Comparison of ENCODE assay signal across 20 cellular contexts in the genomic region with DNA sequence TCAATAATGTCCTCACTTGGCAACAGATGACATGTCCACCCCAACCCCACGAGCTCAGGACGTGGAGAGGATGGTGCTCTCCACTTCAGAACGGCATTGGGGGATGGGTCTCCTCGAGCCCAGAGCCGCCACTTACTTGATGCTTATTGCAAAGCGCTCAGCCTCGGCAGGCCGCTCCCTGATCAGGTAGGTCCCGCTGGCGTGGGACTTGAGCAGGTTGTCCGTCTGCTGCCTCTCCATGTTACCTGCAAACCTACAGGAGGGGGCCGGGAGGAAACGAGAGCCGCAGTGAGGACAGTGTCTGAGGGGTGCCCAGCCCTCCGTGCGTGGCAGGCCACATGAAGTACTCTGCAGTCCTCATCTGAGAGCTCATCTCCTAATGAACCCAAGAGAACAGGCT. TPM values are rescaled to one million over a fixed set of nuclear protein-coding genes. Genes with fewer than 3 reads are reported as not detected.
DNase-seq lines count a peak whose midpoint lies in the region; ATAC-seq, FAIRE-seq and TF ChIP-seq lines count a peak whose summit lies in the region.
"Had no signal": no experiment of that assay in that cellular context is flagged by ENCODE, and none has a peak within 500 bp of the region (broad histone marks: within the 10 kb centered on the region; RNA-seq: fewer than 3 reads in every experiment).

No MANE protein-coding gene starts in this region.

- H3K4me3 ChIP-seq in right cardiac atrium (ENCODE audit: low read length) (no peak overlapping the region), osteoblast (ENCODE audit: insufficient read depth, low read length) (no peak overlapping the region)
- H3K4me3 ChIP-seq: A549; BLaER1 treated with 17β-estradiol and CSF1 and Interleukin-3, amounts not matched to agents 10 nM and 100 nM; GM23338 had no signal

- H3K9me3 ChIP-seq in right cardiac atrium (ENCODE audit: control insufficient read depth, low read length), result no peaks in the 10 kb centered on the region
- H3K9me3 ChIP-seq in osteoblast (ENCODE audit: low read depth, low read length), result no peaks in the 10 kb centered on the region

- ATAC-seq in Right ventricle myocardium superior (ENCODE audit: poor library complexity), result no peak
- ATAC-seq in left cardiac atrium, result no peak
- ATAC-seq in right cardiac atrium, result no peak
- ATAC-seq in GM19397 (IDR thresholded peaks at IDR 0.05; ENCODE audit: unreplicated experiment), result no peak
- ATAC-seq: A549, GM23338 had no signal

- no peaks in the 10 kb centered on the region for H4K20me1 ChIP-seq in osteoblast (ENCODE audit: insufficient read depth, low read length)

- H3K4me2 ChIP-seq in osteoblast (ENCODE audit: insufficient read depth, low read length), result no peak overlapping the region
- H3K4me2 ChIP-seq: A549; BLaER1 treated with 17β-estradiol and CSF1 and Interleukin-3, amounts not matched to agents 10 nM and 100 nM; GM23338 had no signal

- no peak for TF ChIP-seq CTCF in osteoblast (IDR thresholded peaks at IDR 0.05; ENCODE audit: extremely low read depth, low read depth, low read length)

- H3K27ac ChIP-seq in right cardiac atrium (ENCODE audit: low read length) (no peak overlapping the region), osteoblast (ENCODE audit: low read depth, low read length) (no peak overlapping the region)
- H3K27ac ChIP-seq: A549; BLaER1 treated with 17β-estradiol and CSF1 and Interleukin-3, amounts not matched to agents 10 nM and 100 nM had no signal

- H3K27me3 ChIP-seq in right cardiac atrium (ENCODE audit: control insufficient read depth, insufficient read depth) (no peaks in the 10 kb centered on the region), osteoblast (ENCODE audit: insufficient read depth, low read length) (no peaks in the 10 kb centered on the region)
- H3K27me3 ChIP-seq: BLaER1 treated with 17β-estradiol and CSF1 and Interleukin-3, amounts not matched to agents 10 nM and 100 nM had no signal

- DNase-seq in Right ventricle myocardium superior, result peak; percentile 42
- DNase-seq in left cardiac atrium, result no peak
- DNase-seq in right cardiac atrium, result peak; percentile 10 to 42 (median 41)
- peak; percentile 77 for DNase-seq in osteoblast (ENCODE audit: insufficient read length, low spot score, missing footprints)
- DNase-seq in dedifferentiated amniotic fluid mesenchymal stem cell (ENCODE audit: extremely low spot score), result no peak
- DNase-seq in GM19239 (ENCODE audit: insufficient read length, low spot score), result no peak
- DNase-seq: CD8-positive, alpha-beta memory T cell; GF-D8; KG1; NCI-H1436; NCI-H2029; NCI-H2171 treated with DMSO at 0.1 percent for 48 hours; NCI-H446 treated with DMSO at 0.1 percent for 48 hours; RPMI8226 had no signal

- no peak for FAIRE-seq in GM19239 (lab: Jason Lieb, UNC)
- FAIRE-seq: A549, GM12891, GM18507 had no signal

- peaks cover 39% of the 10 kb centered on the region for H3K36me3 ChIP-seq in osteoblast (ENCODE audit: insufficient read depth, low read length)

- intact Hi-C loops in Right ventricle myocardium superior (cut with DNase I), result no loop called here
- intact Hi-C loops in left cardiac atrium (cut with DNase I), result no loop called here
- intact Hi-C loops in right cardiac atrium (cut with DNase I), result no loop called here

- WGBS in right cardiac atrium, result 98% methylated on average over 16 of the region's 16 CpGs

- H3K4me1 ChIP-seq in right cardiac atrium (ENCODE audit: control insufficient read depth, insufficient read depth, low read length) (no peaks in the 10 kb centered on the region), osteoblast (ENCODE audit: insufficient read depth, low read length) (no peaks in the 10 kb centered on the region)
- H3K4me1 ChIP-seq: A549 had no signal

- no peaks in the 10 kb centered on the region for H3K79me2 ChIP-seq in osteoblast (ENCODE audit: insufficient read depth, low read length)

- no peak overlapping the region for H2AFZ ChIP-seq in osteoblast (ENCODE audit: low read length)
- H2AFZ ChIP-seq: GM23338 had no signal

RNA-seq across cellular contexts. Expression of a gene that starts 36.6 kb away (rescaled TPM):
- total RNA-seq in Right ventricle myocardium superior, result 0.94 TPM
- 1 to 10 TPM in 1 of 2 donors, under 1 TPM in 1; 0.88 to 1.4 TPM for total RNA-seq in left cardiac atrium
- 1 to 10 TPM; 2.5 to 3.2 (median 2.8) TPM for total RNA-seq in right cardiac atrium
- polyA plus RNA-seq in right cardiac atrium, result 1.7 TPM
- total RNA-seq in osteoblast, result 5.4 and 10.9 TPM in 2 replicates

Comparison
In these comparisons a context has a peak if more than half of its experiments do, and no peak if none do; other contexts are left out.
1. DNase-seq: peak in Right ventricle myocardium superior (single experiment), right cardiac atrium (3 of 3) and osteoblast (single experiment); none in left cardiac atrium (single experiment), dedifferentiated amniotic fluid mesenchymal stem cell (single experiment) and GM19239 (single experiment).